ENCODE assay signal across 9 cellular contexts in the genomic region with DNA sequence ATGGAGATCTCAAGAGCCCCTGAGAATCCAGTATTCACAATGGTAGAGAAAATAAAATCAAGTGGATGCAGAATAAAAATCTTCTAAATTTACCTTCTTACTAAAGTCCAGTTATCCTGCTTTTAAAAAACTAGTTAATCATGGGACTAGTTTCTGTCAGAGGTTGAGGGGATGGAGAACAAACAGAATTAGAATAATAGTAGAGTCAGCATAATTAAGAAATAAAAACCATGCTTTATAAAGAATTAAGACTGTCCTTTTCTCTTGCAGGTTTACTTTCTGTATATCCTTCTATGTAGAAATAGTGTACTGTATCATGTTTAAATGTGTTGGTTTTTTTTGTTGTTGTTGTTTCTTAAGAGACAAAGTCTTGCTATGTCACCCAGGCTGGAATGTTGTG. TPM values are rescaled to one million over a fixed set of nuclear protein-coding genes. Genes with fewer than 3 reads are reported as not detected.
"Had no signal": no experiment of that assay in that cellular context is flagged by ENCODE, and none has a peak within 500 bp of the region (broad histone marks: within the 10 kb centered on the region; RNA-seq: fewer than 3 reads in every experiment).

No MANE protein-coding gene starts in this region.

- H3K27ac Mint-ChIP-seq: GM23338, H9 had no signal

- H3K4me2 ChIP-seq: GM23338, KMS-11 had no signal

- H3K9me3 Mint-ChIP-seq: GM23338, H9 had no signal

- H3K9ac ChIP-seq: KMS-11 had no signal

- H3K4me1 Mint-ChIP-seq: GM23338, H9 had no signal

- H3K27ac ChIP-seq: KMS-11 had no signal

- DNase-seq: H9, HCEC 1CT, KBM-7 had no signal

- H2AFZ ChIP-seq: GM23338 had no signal

- H3K4me3 Mint-ChIP-seq: GM23338, H9 had no signal

- ATAC-seq: GM23338 had no signal

- FAIRE-seq: H54, HTR-8/SVneo had no signal

- H3K4me3 ChIP-seq: GM23338 had no signal

RNA-seq across cellular contexts. Expression of a gene that starts 23.0 kb away (rescaled TPM):
- total RNA-seq: GM23338, H1, H9, HT-29 had no signal
